ENCODE assay signal across 19 cellular contexts in genomic region chr3:23496165-23496564, GRCh38.
DNase-seq lines count a peak whose midpoint lies in the region; ATAC-seq, FAIRE-seq and TF ChIP-seq lines count a peak whose summit lies in the region.
"Had no signal": no experiment of that assay in that cellular context is flagged by ENCODE, and none has a peak within 500 bp of the region (broad histone marks: within the 10 kb centered on the region; RNA-seq: fewer than 3 reads in every experiment).

No MANE protein-coding gene starts in this region.

- no peaks in the 10 kb centered on the region for H3K9me3 Mint-ChIP-seq in natural killer cell
- H3K9me3 Mint-ChIP-seq in activated naive CD4-positive, alpha-beta T cell treated with anti-CD3 and anti-CD28 coated beads for 36 hours, result no peaks in the 10 kb centered on the region
- H3K9me3 Mint-ChIP-seq: activated T-helper 2 cell treated with anti-CD3 and anti-CD28 coated beads, Interferon-gamma antibody, Interleukin-2, Interleukin-4, amounts not matched to agents 10 μg/mL and 5 μg/mL and 100 μg/mL, durations not matched to agents 14 hours and 24 hours and 36 hours; type B pancreatic cell had no signal

- no peaks in the 10 kb centered on the region for H3K4me1 Mint-ChIP-seq in natural killer cell
- H3K4me1 Mint-ChIP-seq in activated naive CD4-positive, alpha-beta T cell treated with anti-CD3 and anti-CD28 coated beads for 36 hours (ENCODE audit: low read depth), result no peaks in the 10 kb centered on the region

- peak; percentile 72 for ATAC-seq in GM18517 (IDR thresholded peaks at IDR 0.05; ENCODE audit: unreplicated experiment)
- peak; percentile 72 for ATAC-seq in GM19467 (IDR thresholded peaks at IDR 0.05; ENCODE audit: unreplicated experiment)
- peak; percentile 93 for ATAC-seq in HG02798 (IDR thresholded peaks at IDR 0.05; ENCODE audit: poor library complexity, unreplicated experiment)
- peak; percentile 87 for ATAC-seq in HG03432 (IDR thresholded peaks at IDR 0.05; ENCODE audit: unreplicated experiment)
- ATAC-seq in natural killer cell, result no peak
- ATAC-seq: K562, left colon had no signal

- no peak overlapping the region for H3K4me3 Mint-ChIP-seq in natural killer cell
- no peak overlapping the region for H3K4me3 Mint-ChIP-seq in activated naive CD4-positive, alpha-beta T cell treated with anti-CD3 and anti-CD28 coated beads for 36 hours
- H3K4me3 Mint-ChIP-seq: type B pancreatic cell had no signal

- H3K27ac Mint-ChIP-seq in natural killer cell, result no peak overlapping the region
- H3K27ac Mint-ChIP-seq in activated naive CD4-positive, alpha-beta T cell treated with anti-CD3 and anti-CD28 coated beads for 36 hours, result no peak overlapping the region
- H3K27ac Mint-ChIP-seq: activated T-helper 2 cell treated with anti-CD3 and anti-CD28 coated beads, Interferon-gamma antibody, Interleukin-2, Interleukin-4, amounts not matched to agents 10 μg/mL and 5 μg/mL and 100 μg/mL, durations not matched to agents 14 hours and 24 hours and 36 hours; type B pancreatic cell had no signal

- H3K27me3 Mint-ChIP-seq in natural killer cell (ENCODE audit: low read depth in 2 of 2), result peaks cover 0 to 6% of the 10 kb centered on the region in 2 donors
- no peaks in the 10 kb centered on the region for H3K27me3 Mint-ChIP-seq in activated naive CD4-positive, alpha-beta T cell treated with anti-CD3 and anti-CD28 coated beads for 36 hours (ENCODE audit: low read depth)

- CTCF ChIA-PET in activated naive CD4-positive, alpha-beta T cell treated with anti-CD3 and anti-CD28 coated beads for 36 hours (lab: Charles Lee), result no interaction called here

- no peaks in the 10 kb centered on the region for H3K36me3 Mint-ChIP-seq in natural killer cell
- no peaks in the 10 kb centered on the region for H3K36me3 Mint-ChIP-seq in activated naive CD4-positive, alpha-beta T cell treated with anti-CD3 and anti-CD28 coated beads for 36 hours (ENCODE audit: low read depth)

- TF ChIP-seq CTCF in natural killer cell (IDR thresholded peaks at IDR 0.05), result no peak
- no peak for TF ChIP-seq CTCF in D721Med (IDR thresholded peaks at IDR 0.05; ENCODE audit: insufficient read depth, missing control alignments)

- DNase-seq in natural killer cell (no peak), D721Med (ENCODE audit: insufficient read length, low spot score) (no peak), head of caudate nucleus (no peak)
- no peak for DNase-seq in activated naive CD4-positive, alpha-beta T cell treated with anti-CD3 and anti-CD28 coated beads for 36 hours
- DNase-seq: activated CD4-positive, alpha-beta T cell treated with anti-CD3 and anti-CD28 coated beads, Interleukin-2, amount 50 U/mL, for 48 hours; aorta; cortex of kidney; left colon; NCI-H187 treated with DMSO at 0.1 percent for 48 hours; SHP77; stimulated activated CD8-positive, alpha-beta memory T cell treated with anti-CD3 and anti-CD28 coated beads, Interleukin-4, amount 100 ng/mL, for 48 hours; T-helper 9 cell had no signal

- intact Hi-C loops in natural killer cell (cut with micrococcal nuclease) (no loop called here), head of caudate nucleus (cut with DNase I) (no loop called here)
- intact Hi-C loops in activated naive CD4-positive, alpha-beta T cell treated with anti-CD3 and anti-CD28 coated beads for 36 hours (cut with micrococcal nuclease), result no loop called here

- no peak for FAIRE-seq in D721Med (lab: Jason Lieb, UNC)
- FAIRE-seq: K562 had no signal

Comparison
In these comparisons a context has a peak if more than half of its experiments do, and no peak if none do; other contexts are left out.
1. ATAC-seq: peak in GM18517 (single experiment), GM19467 (single experiment), HG02798 (single experiment) and HG03432 (single experiment); none in natural killer cell (0 of 3).